21 cellular contexts compared by ENCODE assay signal in genomic region chr13:23813635-23814034, GRCh38.
DNase-seq lines count a peak whose midpoint lies in the region; ATAC-seq, FAIRE-seq and TF ChIP-seq lines count a peak whose summit lies in the region.
"Had no signal": no experiment of that assay in that cellular context is flagged by ENCODE, and none has a peak within 500 bp of the region (broad histone marks: within the 10 kb centered on the region; RNA-seq: fewer than 3 reads in every experiment).

No MANE protein-coding gene starts in this region.

- TF ChIP-seq RAD21 in SK-N-SH (IDR thresholded peaks at IDR 0.05; ENCODE audit: low read length) = no peak

- H3K9me1 ChIP-seq in endothelial cell of umbilical vein (replicated peaks; ENCODE audit: control insufficient read depth, extremely low read depth, insufficient read depth, low read length) = no peaks in the 10 kb centered on the region

- H4K20me1 ChIP-seq in SK-N-SH (ENCODE audit: insufficient read depth) = no peaks in the 10 kb centered on the region
- H4K20me1 ChIP-seq in endothelial cell of umbilical vein (replicated peaks; ENCODE audit: control insufficient read depth, extremely low read depth, insufficient read depth, low read length) = no peaks in the 10 kb centered on the region
- H4K20me1 ChIP-seq: BLaER1 treated with 17β-estradiol and CSF1 and Interleukin-3, amounts not matched to agents 10 nM and 100 nM had no signal

- dilution Hi-C loops in endothelial cell of umbilical vein (cut with MboI; ENCODE audit: extremely low pct_ligation_motif_present, low sequenced_read_pairs) = no loop called here

- POLR2A ChIA-PET in SK-N-SH (lab: Yijun Ruan, JAX) (no interaction called here), endothelial cell of umbilical vein (lab: Charles Lee) (no interaction called here)

- H3K27ac ChIP-seq in SK-N-SH (ENCODE audit: low read depth in 2 of 2, low read length in 1 of 2) = peak overlapping the region in 1 of 2 experiments; percentile 28; a peak in 1 of 4 replicates
- no peak overlapping the region for H3K27ac ChIP-seq in endothelial cell of umbilical vein (ENCODE audit: insufficient read depth, low read depth, low read length)
- H3K27ac ChIP-seq: 22Rv1; A549; BLaER1 treated with 17β-estradiol and CSF1 and Interleukin-3, amounts not matched to agents 10 nM and 100 nM; C4-2B had no signal

- peak in 1 of 2 experiments; percentile 72; a peak in 2 of 4 replicates for TF ChIP-seq EP300 in SK-N-SH (IDR thresholded peaks at IDR 0.05; ENCODE audit: borderline replicate concordance in 1 of 2, low read depth in 1 of 2, low read length in 1 of 2)

- ATAC-seq in Right ventricle myocardium superior (ENCODE audit: poor library complexity) (no peak), HG03045 (IDR thresholded peaks at IDR 0.05; ENCODE audit: unreplicated experiment) (no peak)
- ATAC-seq in activated naive CD4-positive, alpha-beta T cell treated with anti-CD3 and anti-CD28 coated beads, Interleukin-2, amount 50 U/mL, for 72 hours = no peak
- ATAC-seq: A549; CD8-positive, alpha-beta T cell had no signal

- no peak overlapping the region for H3K27ac Mint-ChIP-seq in activated naive CD4-positive, alpha-beta T cell treated with anti-CD3 and anti-CD28 coated beads, Interleukin-2, amount 50 U/mL, for 72 hours
- H3K27ac Mint-ChIP-seq: CD4-positive, alpha-beta T cell; CD8-positive, alpha-beta T cell had no signal

- no peaks in the 10 kb centered on the region for H3K79me2 ChIP-seq in SK-N-SH (ENCODE audit: insufficient read depth)
- no peaks in the 10 kb centered on the region for H3K79me2 ChIP-seq in endothelial cell of umbilical vein (ENCODE audit: control insufficient read depth, insufficient read depth, low read length)

- no peaks in the 10 kb centered on the region for H3K9me3 Mint-ChIP-seq in activated naive CD4-positive, alpha-beta T cell treated with anti-CD3 and anti-CD28 coated beads, Interleukin-2, amount 50 U/mL, for 72 hours
- H3K9me3 Mint-ChIP-seq: CD4-positive, alpha-beta T cell; CD8-positive, alpha-beta T cell had no signal

- BruUV-seq in endothelial cell of umbilical vein (replicated peaks; lab: Mats Ljungman, UMichigan) = no TSS peak

- H3K36me3 Mint-ChIP-seq in activated naive CD4-positive, alpha-beta T cell treated with anti-CD3 and anti-CD28 coated beads, Interleukin-2, amount 50 U/mL, for 72 hours = peaks cover 0 to 4% of the 10 kb centered on the region in 2 donors

- 69% methylated on average over 3 of the region's 3 CpGs for WGBS in SK-N-SH (ENCODE audit: low lambda C conversion rate)

- H3K9me2 ChIP-seq in SK-N-SH = no peaks in the 10 kb centered on the region

- no peak overlapping the region for H3K4me3 ChIP-seq in SK-N-SH (ENCODE audit: low read depth in 2 of 2, low read length in 1 of 2)
- H3K4me3 ChIP-seq in endothelial cell of umbilical vein (replicated peaks in 1 of 3; ENCODE audit: insufficient read depth in 1 of 3, low read depth in 1 of 3, low read length in 3 of 3) = no peak overlapping the region
- H3K4me3 ChIP-seq: A549; BLaER1 treated with 17β-estradiol and CSF1 and Interleukin-3, amounts not matched to agents 10 nM and 100 nM had no signal

- H3K27me3 ChIP-seq in SK-N-SH (ENCODE audit: insufficient read depth) (no peaks in the 10 kb centered on the region), endothelial cell of umbilical vein (ENCODE audit: control insufficient read depth in 2 of 2, insufficient read depth in 2 of 2, low read length in 2 of 2) (no peaks in the 10 kb centered on the region)
- H3K27me3 ChIP-seq: BLaER1 treated with 17β-estradiol and CSF1 and Interleukin-3, amounts not matched to agents 10 nM and 100 nM had no signal

- no peaks in the 10 kb centered on the region for H3K36me3 ChIP-seq in SK-N-SH (replicated peaks in 1 of 2; ENCODE audit: control insufficient read depth in 1 of 2, insufficient read depth in 2 of 2, low read length in 1 of 2)
- H3K36me3 ChIP-seq in endothelial cell of umbilical vein (ENCODE audit: control insufficient read depth in 2 of 2, extremely low read depth in 1 of 2, insufficient read depth in 2 of 2, low read length in 2 of 2) = no peaks in the 10 kb centered on the region
- H3K36me3 ChIP-seq: BLaER1 treated with 17β-estradiol and CSF1 and Interleukin-3, amounts not matched to agents 10 nM and 100 nM had no signal

- CTCF ChIA-PET in SK-N-SH (lab: Yijun Ruan, JAX) (interaction anchor here (1.5 kb wide), 1 partner anchor 243 kb away, joined by 3 read pairs; the partner anchor contains the start of gene TNFRSF19), endothelial cell of umbilical vein (lab: Charles Lee) (interaction anchor here (0.9 kb wide), 1 partner anchor 10 kb away, joined by 3 read pairs; no protein-coding TSS in a partner anchor)

- FAIRE-seq in endothelial cell of umbilical vein (lab: Jason Lieb, UNC) = peak; percentile 12
- FAIRE-seq: A549, D721Med, GM12891, GM19239 had no signal

- H3K9ac ChIP-seq in SK-N-SH (no peak overlapping the region), endothelial cell of umbilical vein (replicated peaks; ENCODE audit: extremely low read depth, insufficient read depth, low read length) (no peak overlapping the region)
- H3K9ac ChIP-seq: BLaER1 treated with 17β-estradiol and CSF1 and Interleukin-3, amounts not matched to agents 10 nM and 100 nM had no signal

- DNase-seq in NCI-H82 (lab: John Stamatoyannopoulos, UW) (peak; percentile 19), NCI-H82 treated with DMSO at 0.1 percent for 48 hours (lab: John Stamatoyannopoulos, UW; ENCODE audit: unreplicated experiment) (no peak), SK-N-SH (peak; percentile 26), endothelial cell of umbilical vein (ENCODE audit: low read depth, low spot score) (no peak), Right ventricle myocardium superior (no peak)
- DNase-seq in activated naive CD4-positive, alpha-beta T cell treated with anti-CD3 and anti-CD28 coated beads, Interleukin-2, amount 50 U/mL, for 72 hours (ENCODE audit: low spot score in 2 of 2) = no peak
- DNase-seq: ACHN; Caco-2; Calu3; CD4-positive, alpha-beta T cell; CD8-positive, alpha-beta T cell; DMS79 treated with DMSO at 0.1 percent for 48 hours; GF-D8 had no signal

- H3F3A ChIP-seq in SK-N-SH (replicated peaks; ENCODE audit: insufficient read depth) = no peaks in the 10 kb centered on the region

- peaks cover 0 to 6% of the 10 kb centered on the region in 2 experiments; a peak in 2 of 4 replicates for H3K4me1 ChIP-seq in SK-N-SH (ENCODE audit: control insufficient read depth in 1 of 2, insufficient read depth in 2 of 2, low read depth in 1 of 2, low read length in 1 of 2)
- H3K4me1 ChIP-seq in endothelial cell of umbilical vein (ENCODE audit: control insufficient read depth, extremely low read depth, insufficient read depth, low read length) = peaks cover 3% of the 10 kb centered on the region
- H3K4me1 ChIP-seq: A549 had no signal

- H3K4me2 ChIP-seq in SK-N-SH (no peak overlapping the region), endothelial cell of umbilical vein (ENCODE audit: insufficient read depth, low read length) (no peak overlapping the region)
- H3K4me2 ChIP-seq: A549; BLaER1 treated with 17β-estradiol and CSF1 and Interleukin-3, amounts not matched to agents 10 nM and 100 nM had no signal

- intact Hi-C loops in endothelial cell of umbilical vein (cut with micrococcal nuclease) = no loop called here
- intact Hi-C loops in Right ventricle myocardium superior (cut with DNase I) = no loop called here

- H3K9me3 ChIP-seq in SK-N-SH (no peaks in the 10 kb centered on the region), endothelial cell of umbilical vein (replicated peaks; ENCODE audit: control insufficient read depth, insufficient read depth, low read length) (no peaks in the 10 kb centered on the region)
- H3K9me3 ChIP-seq: A549; BLaER1 treated with 17β-estradiol and CSF1 and Interleukin-3, amounts not matched to agents 10 nM and 100 nM; Caco-2 had no signal

- TF ChIP-seq CTCF in SK-N-SH (IDR thresholded peaks at IDR 0.05) = no peak
- TF ChIP-seq CTCF in endothelial cell of umbilical vein (IDR thresholded peaks at IDR 0.05; ENCODE audit: extremely low read depth in 1 of 2, insufficient read depth in 1 of 2, low read depth in 1 of 2, low read length in 2 of 2) = no peak

- no peak for TF ChIP-seq POLR2A in endothelial cell of umbilical vein (IDR thresholded peaks at IDR 0.05; ENCODE audit: low read depth, low read length)

- H2AFZ ChIP-seq in SK-N-SH (ENCODE audit: low read depth) (no peak overlapping the region), endothelial cell of umbilical vein (ENCODE audit: low read depth, low read length) (no peak overlapping the region)

TF ChIP-seq in SK-N-SH, 30 proteins besides CTCF, POLR2A, EP300 and RAD21:
- TF ChIP-seq MAX (IDR thresholded peaks at IDR 0.05; ENCODE audit: low read depth) = no peak
- TF ChIP-seq GABPA (IDR thresholded peaks at IDR 0.05; ENCODE audit: low read depth) = no peak
- peak; percentile 75; the same call in 1 of the 2 replicates for TF ChIP-seq RCOR1 (IDR thresholded peaks at IDR 0.05; ENCODE audit: low read length)

TF ChIP-seq in endothelial cell of umbilical vein, 7 proteins besides CTCF, POLR2A, EP300 and RAD21:
- TF ChIP-seq EZH2 (IDR thresholded peaks at IDR 0.05; ENCODE audit: borderline replicate concordance, low read depth, low read length, severe bottlenecking) (no peak), POLR2AphosphoS5 (IDR thresholded peaks at IDR 0.05; ENCODE audit: insufficient read depth, low read depth, low read length) (no peak), FOS (IDR thresholded peaks at IDR 0.05; ENCODE audit: borderline replicate concordance, insufficient read depth, low read length) (no peak), MAX (IDR thresholded peaks at IDR 0.05; ENCODE audit: insufficient read depth, insufficient read length) (no peak), MYC (IDR thresholded peaks at IDR 0.05; ENCODE audit: low read depth, low read length) (no peak), GATA2 (IDR thresholded peaks at IDR 0.05; ENCODE audit: insufficient read depth, insufficient read length, low read depth, low read length) (no peak), JUN (IDR thresholded peaks at IDR 0.05; ENCODE audit: borderline replicate concordance, insufficient read depth, insufficient read length, low read depth) (no peak)

Comparison
In these comparisons a context has a peak if more than half of its experiments do, and no peak if none do; other contexts are left out.
1. DNase-seq: peak in NCI-H82 (single experiment) and SK-N-SH (single experiment); none in NCI-H82 treated with DMSO at 0.1 percent for 48 hours (single experiment), endothelial cell of umbilical vein (single experiment), Right ventricle myocardium superior (single experiment) and activated naive CD4-positive, alpha-beta T cell treated with anti-CD3 and anti-CD28 coated beads, Interleukin-2, amount 50 U/mL, for 72 hours (0 of 2).